Comparison of ENCODE assay signal across 13 cellular contexts in genomic region chr10:96244354-96244753, GRCh38. TPM values are rescaled to one million over a fixed set of nuclear protein-coding genes. Genes with fewer than 3 reads are reported as not detected.
DNase-seq lines count a peak whose midpoint lies in the region; ATAC-seq and TF ChIP-seq lines count a peak whose summit lies in the region.
"Had no signal": no experiment of that assay in that cellular context is flagged by ENCODE, and none has a peak within 500 bp of the region (broad histone marks: within the 10 kb centered on the region; RNA-seq: fewer than 3 reads in every experiment).

No MANE protein-coding gene starts in this region.

- peaks cover 4% of the 10 kb centered on the region for H3K27me3 Mint-ChIP-seq in activated CD4-positive, alpha-beta memory T cell treated with anti-CD3 and anti-CD28 coated beads for 36 hours

- no peaks in the 10 kb centered on the region for H3K36me3 Mint-ChIP-seq in activated CD4-positive, alpha-beta memory T cell treated with anti-CD3 and anti-CD28 coated beads for 36 hours

- H3K79me2 ChIP-seq in OCI-LY7 (ENCODE audit: insufficient read depth, low read depth, low read length), result peaks cover 87% of the 10 kb centered on the region

- H3K4me1 Mint-ChIP-seq in activated CD4-positive, alpha-beta memory T cell treated with anti-CD3 and anti-CD28 coated beads for 36 hours (ENCODE audit: low read depth), result no peaks in the 10 kb centered on the region

- H3K27ac ChIP-seq in BLaER1 treated with 17β-estradiol and CSF1 and Interleukin-3, amounts not matched to agents 10 nM and 100 nM, result peak overlapping the region in 4 of 11 experiments; percentile 18 to 56 (median 50); a peak in 6 of 22 replicates
- H3K27ac ChIP-seq in OCI-LY7 (ENCODE audit: low read depth, low read length, poor library complexity, severe bottlenecking), result peak overlapping the region; percentile 93
- H3K27ac ChIP-seq: SK-N-MC had no signal

- intact Hi-C loops in OCI-LY7 (cut with micrococcal nuclease; ENCODE audit: unreplicated experiment), result loop anchor here (1.0 kb wide), 2 partner anchors 29 to 44 kb away; no protein-coding TSS in a partner anchor
- intact Hi-C loops in activated CD4-positive, alpha-beta memory T cell treated with anti-CD3 and anti-CD28 coated beads for 36 hours (cut with micrococcal nuclease), result no loop called here

- H3K9me3 Mint-ChIP-seq in activated CD4-positive, alpha-beta memory T cell treated with anti-CD3 and anti-CD28 coated beads for 36 hours, result no peaks in the 10 kb centered on the region
- H3K9me3 Mint-ChIP-seq: activated T-cell treated with anti-CD3 and anti-CD28 coated beads, Interleukin-2, amount 50 U/mL, for 72 hours had no signal

- POLR2A ChIA-PET in OCI-LY7 (lab: Charles Lee), result interaction anchor here (0.8 to 3.4 kb wide), 13 partner anchors 11 to 50 kb away, joined by 3 to 26 read pairs (median 5); partner anchors contain the start of gene BLNK
- POLR2A ChIA-PET in activated CD4-positive, alpha-beta memory T cell treated with anti-CD3 and anti-CD28 coated beads for 36 hours (lab: Charles Lee), result no interaction called here

- no peak overlapping the region for H3K27ac Mint-ChIP-seq in activated CD4-positive, alpha-beta memory T cell treated with anti-CD3 and anti-CD28 coated beads for 36 hours
- H3K27ac Mint-ChIP-seq: activated T-cell treated with anti-CD3 and anti-CD28 coated beads, Interleukin-2, amount 50 U/mL, for 72 hours had no signal

- H4K20me1 ChIP-seq in BLaER1 treated with 17β-estradiol and CSF1 and Interleukin-3, amounts not matched to agents 10 nM and 100 nM, result no peaks in the 10 kb centered on the region; a peak in 1 of 22 replicates
- no peaks in the 10 kb centered on the region for H4K20me1 ChIP-seq in OCI-LY7 (ENCODE audit: insufficient read depth, low read length)

- H3K4me2 ChIP-seq in BLaER1 treated with 17β-estradiol and CSF1 and Interleukin-3, amounts not matched to agents 10 nM and 100 nM, result peak overlapping the region; percentile 43 to 84 (median 64)
- H3K4me2 ChIP-seq in OCI-LY7 (ENCODE audit: low read length), result peak overlapping the region; percentile 72

- H3K9ac ChIP-seq in BLaER1 treated with 17β-estradiol and CSF1 and Interleukin-3, amounts not matched to agents 10 nM and 100 nM, result peak overlapping the region in 1 of 11 experiments; percentile 29; a peak in 2 of 22 replicates

- H3K4me1 ChIP-seq in BLaER1 treated with 17β-estradiol and CSF1 and Interleukin-3, amounts not matched to agents 10 nM and 100 nM, result peaks cover 17 to 65% (median 53%) of the 10 kb centered on the region in 10 experiments
- H3K4me1 ChIP-seq in OCI-LY7 (ENCODE audit: insufficient read depth, low read length, poor library complexity, severe bottlenecking), result peaks cover 50% of the 10 kb centered on the region

- TF ChIP-seq CTCF in OCI-LY7 (conservative IDR thresholded peaks at IDR 0.05; ENCODE audit: low read length), result no peak

- CTCF ChIA-PET in OCI-LY7 (lab: Charles Lee; ENCODE audit: unreplicated experiment), result interaction anchor here (0.6 to 1.2 kb wide), 3 partner anchors 9 to 47 kb away, joined by 3 to 5 read pairs (median 4); no protein-coding TSS in a partner anchor
- CTCF ChIA-PET in activated CD4-positive, alpha-beta memory T cell treated with anti-CD3 and anti-CD28 coated beads for 36 hours (lab: Charles Lee), result no interaction called here

- H2AFZ ChIP-seq in OCI-LY7 (ENCODE audit: low read length), result peak overlapping the region; percentile 36; the same call in 1 of the 2 replicates

- no peaks in the 10 kb centered on the region for H3K27me3 ChIP-seq in BLaER1 treated with 17β-estradiol and CSF1 and Interleukin-3, amounts not matched to agents 10 nM and 100 nM

- no peak overlapping the region for H3K4me3 Mint-ChIP-seq in activated CD4-positive, alpha-beta memory T cell treated with anti-CD3 and anti-CD28 coated beads for 36 hours
- H3K4me3 Mint-ChIP-seq: activated T-cell treated with anti-CD3 and anti-CD28 coated beads, Interleukin-2, amount 50 U/mL, for 72 hours had no signal

- DNase-seq in GM19240 (ENCODE audit: insufficient read length, low spot score) (peak; percentile 57), OCI-LY7 (ENCODE audit: low spot score) (peak; percentile 97), epidermal melanocyte (ENCODE audit: insufficient read length, low spot score) (no peak), NCI-H2196 treated with DMSO at 0.1 percent for 48 hours (lab: John Stamatoyannopoulos, UW; ENCODE audit: unreplicated experiment) (no peak), DMS79 treated with DMSO at 0.1 percent for 48 hours (lab: John Stamatoyannopoulos, UW) (no peak)
- DNase-seq in activated CD4-positive, alpha-beta memory T cell treated with anti-CD3 and anti-CD28 coated beads for 36 hours, result no peak
- DNase-seq: activated T-cell treated with anti-CD3 and anti-CD28 coated beads, Interleukin-2, amount 50 U/mL, for 72 hours; effector CD4-positive, alpha-beta T cell; NCI-H1417 had no signal

- no peak overlapping the region for H3K4me3 ChIP-seq in BLaER1 treated with 17β-estradiol and CSF1 and Interleukin-3, amounts not matched to agents 10 nM and 100 nM
- peak overlapping the region; percentile 52 for H3K4me3 ChIP-seq in OCI-LY7 (ENCODE audit: low read depth, low read length, poor library complexity, severe bottlenecking)
- H3K4me3 ChIP-seq: SK-N-MC had no signal

- BruUV-seq in OCI-LY7 (replicated peaks; lab: Mats Ljungman, UMichigan), result no TSS peak

- peaks cover 4 to 10% (median 8%) of the 10 kb centered on the region in 11 experiments; a peak in 19 of 22 replicates for H3K9me3 ChIP-seq in BLaER1 treated with 17β-estradiol and CSF1 and Interleukin-3, amounts not matched to agents 10 nM and 100 nM (replicated peaks in 1 of 11)
- H3K9me3 ChIP-seq in OCI-LY7 (ENCODE audit: low read length), result peaks cover 29% of the 10 kb centered on the region; the same call in 1 of the 2 replicates

- peak; percentile 96 for ATAC-seq in HG02884 (IDR thresholded peaks at IDR 0.05; ENCODE audit: unreplicated experiment)
- ATAC-seq: activated T-cell treated with anti-CD3 and anti-CD28 coated beads, Interleukin-2, amount 50 U/mL, for 72 hours had no signal

- H3K9me2 ChIP-seq in OCI-LY7 (ENCODE audit: insufficient read depth, low read length), result no peaks in the 10 kb centered on the region

- H3K36me3 ChIP-seq in BLaER1 treated with 17β-estradiol and CSF1 and Interleukin-3, amounts not matched to agents 10 nM and 100 nM, result peaks cover 0 to 74% (median 15%) of the 10 kb centered on the region in 11 experiments; a peak in 16 of 22 replicates
- H3K36me3 ChIP-seq in OCI-LY7 (ENCODE audit: insufficient read depth, low read length), result peaks cover 95% of the 10 kb centered on the region

RNA-seq across cellular contexts. Expression of gene BLNK, which starts 27.0 kb away (rescaled TPM):
- total RNA-seq in OCI-LY7 (2014; rRNA removed; shearing (Covaris generic)), result 78.0 and 113 TPM in 2 replicates
- 182 and 201 TPM in 2 replicates for total RNA-seq in OCI-LY7 (2022)
- total RNA-seq in activated CD4-positive, alpha-beta memory T cell treated with anti-CD3 and anti-CD28 coated beads for 36 hours, result not detected

RNA-seq across cellular contexts. Expression of gene DNTT, which starts 59.9 kb away (rescaled TPM):
- total RNA-seq in OCI-LY7 (2014; rRNA removed; shearing (Covaris generic)), result 0.16 TPM in 1 of 2 replicates, not detected in the other
- total RNA-seq in OCI-LY7 (2022), result 0.18 and 0.32 TPM in 2 replicates
- total RNA-seq in activated CD4-positive, alpha-beta memory T cell treated with anti-CD3 and anti-CD28 coated beads for 36 hours, result not detected
- total RNA-seq: activated T-cell treated with anti-CD3 and anti-CD28 coated beads, Interleukin-2, amount 50 U/mL, for 72 hours; skeletal muscle tissue had no signal

Comparison
In these comparisons a context has a peak if more than half of its experiments do, and no peak if none do; other contexts are left out.
1. DNase-seq: peak in GM19240 (single experiment) and OCI-LY7 (single experiment); none in epidermal melanocyte (single experiment), NCI-H2196 treated with DMSO at 0.1 percent for 48 hours (single experiment), DMS79 treated with DMSO at 0.1 percent for 48 hours (single experiment) and activated CD4-positive, alpha-beta memory T cell treated with anti-CD3 and anti-CD28 coated beads for 36 hours (single experiment).
2. RNA of gene BLNK, which starts 27.0 kb away (total RNA-seq): 78.0 to 201 TPM in OCI-LY7; not detected in activated CD4-positive, alpha-beta memory T cell treated with anti-CD3 and anti-CD28 coated beads for 36 hours; every median in the first group is over 10 times any median in the second.